ENCODE assay signal across 1 cellular context in the genomic region with DNA sequence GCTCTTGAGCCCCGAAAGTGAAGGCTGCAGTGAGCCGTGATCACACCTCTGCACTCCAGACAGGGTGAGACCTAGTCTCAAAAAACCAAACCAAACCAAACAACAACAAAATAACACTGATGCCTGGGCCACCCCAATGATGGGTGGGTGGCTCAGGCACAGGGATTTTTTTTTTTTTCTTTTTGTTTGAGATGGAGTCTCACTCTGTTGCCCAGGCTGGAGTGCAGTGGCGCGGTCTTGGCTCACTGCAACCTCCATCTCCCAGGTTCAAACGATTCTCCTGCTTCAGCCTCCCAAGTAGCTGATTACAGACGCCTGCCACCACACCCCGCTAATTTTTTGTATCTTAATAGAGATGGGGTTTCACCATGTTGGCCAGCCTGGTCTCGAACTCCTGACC. TPM values are rescaled to one million over a fixed set of nuclear protein-coding genes. Genes with fewer than 3 reads are reported as not detected.
"Had no signal": no experiment of that assay in that cellular context is flagged by ENCODE, and none has a peak within 500 bp of the region (broad histone marks: within the 10 kb centered on the region; RNA-seq: fewer than 3 reads in every experiment).

No MANE protein-coding gene starts in this region.

RNA-seq across cellular contexts. Expression of gene TRPV2, which starts 36.9 kb away (rescaled TPM):
- total RNA-seq: MCF 10A had no signal
